Comparison of ENCODE assay signal across 8 cellular contexts in genomic region chr12:51172515-51173431, GRCh38. TPM values are rescaled to one million over a fixed set of nuclear protein-coding genes. Genes with fewer than 3 reads are reported as not detected.
A peak's percentile ranks its signal among the peaks of the same experiment; 100 is the strongest.
DNase-seq lines count a peak whose midpoint lies in the region; ATAC-seq, FAIRE-seq and TF ChIP-seq lines count a peak whose summit lies in the region.

TFCP2 (minus strand) TSS chr12:51173135; CDS start chr12:51172422, 713 bp downstream.

- H4K20me1 ChIP-seq in BLaER1 treated with 17β-estradiol and CSF1 and Interleukin-3, amounts not matched to agents 10 nM and 100 nM: no peaks in the 10 kb centered on the region
- H4K20me1 ChIP-seq in HepG2 (ENCODE audit: insufficient read depth, low read length): no peaks in the 10 kb centered on the region

- H3K27ac ChIP-seq in BLaER1 treated with 17β-estradiol and CSF1 and Interleukin-3, amounts not matched to agents 10 nM and 100 nM: peak within 1 kb of the TSS in 7 of 11 experiments; percentile 16 to 60 (median 46); a peak in 11 of 22 replicates
- H3K27ac ChIP-seq in HepG2 (ENCODE audit: extremely low read length, insufficient read depth, low read length): peak within 1 kb of the TSS; percentile 99

- DNase-seq in NCI-H82 (lab: John Stamatoyannopoulos, UW): peak; percentile 98
- DNase-seq in activated CD4-positive, alpha-beta T cell treated with anti-CD3 and anti-CD28 coated beads, Interleukin-2, amount 50 U/mL, for 48 hours: peak; percentile 92 to 94
- DNase-seq in dermis microvascular lymphatic vessel endothelial cell (ENCODE audit: low read depth in 2 of 2): peak; percentile 95 to 98
- peak; percentile 93 for DNase-seq in HepG2 (ENCODE audit: low spot score)
- peak; percentile 87 to 88 for DNase-seq in stimulated activated CD4-positive, alpha-beta T cell treated with anti-CD3 and anti-CD28 coated beads, Interleukin-2, amount 100 ng/mL, for 48 hours

- H3K9ac ChIP-seq in BLaER1 treated with 17β-estradiol and CSF1 and Interleukin-3, amounts not matched to agents 10 nM and 100 nM: peak within 1 kb of the TSS in 9 of 11 experiments; percentile 16 to 52 (median 40); a peak in 11 of 22 replicates
- H3K9ac ChIP-seq in HepG2 (ENCODE audit: insufficient read depth, low read depth, low read length): peak within 1 kb of the TSS; percentile 95

- TF ChIP-seq CTCF in HepG2 (CRISPR knock-in tag; IDR thresholded peaks at IDR 0.05): 0 out of 2 replicates have a peak, but pooled peaks have one; percentile 10

- CTCF ChIA-PET in HepG2 (lab: Yijun Ruan, JAX; ENCODE audit: low intra/inter-chr PET ratio, low total read pairs): no interaction called here

- intact Hi-C loops in HepG2 (cut with micrococcal nuclease; ENCODE audit: unreplicated experiment): loop anchor here (2.0 kb wide), 1 partner anchor 46 kb away; the partner anchor contains the start of gene POU6F1

- peaks cover 0 to 29% (median 3%) of the 10 kb centered on the region in 10 experiments; a peak in 8 of 20 replicates for H3K4me1 ChIP-seq in BLaER1 treated with 17β-estradiol and CSF1 and Interleukin-3, amounts not matched to agents 10 nM and 100 nM
- H3K4me1 ChIP-seq in HepG2 (ENCODE audit: insufficient read depth, low read length): peaks cover 26% of the 10 kb centered on the region

- ATAC-seq in GM19351 (IDR thresholded peaks at IDR 0.05; ENCODE audit: unreplicated experiment): peak; percentile 96
- peak; percentile 93 for ATAC-seq in HG03520 (IDR thresholded peaks at IDR 0.05; ENCODE audit: unreplicated experiment)
- ATAC-seq in HepG2: peak; percentile 92

- FAIRE-seq in HepG2 (lab: Jason Lieb, UNC): peak; percentile 50

- POLR2A ChIA-PET in HepG2 (lab: Yijun Ruan, JAX): interaction anchor here (0.6 to 2.2 kb wide), 7 partner anchors 11 to 858 kb away, joined by 3 to 13 read pairs (median 4); partner anchors contain the start of genes DAZAP2 and POU6F1

- TSS peak; percentile 95 for BruUV-seq in HepG2 (replicated peaks; lab: Mats Ljungman, UMichigan)

- WGBS in HepG2 (ENCODE audit: low lambda C conversion rate): 5% methylated on average over 40 of the region's 58 CpGs

- in situ Hi-C loops in HepG2 (cut with HindIII; ENCODE audit: extremely low pct_ligation_motif_present, low pct_unique_long_range_greater_than_20kb): no loop called here

- peak; percentile 68 to 87 for TF ChIP-seq POLR2A in HepG2 (IDR thresholded peaks at IDR 0.05; ENCODE audit: insufficient read depth in 1 of 2, low read depth in 2 of 2, low read length in 2 of 2)

- H3K27me3 ChIP-seq in BLaER1 treated with 17β-estradiol and CSF1 and Interleukin-3, amounts not matched to agents 10 nM and 100 nM: peaks cover 16 to 27% (median 25%) of the 10 kb centered on the region in 11 experiments
- no peaks in the 10 kb centered on the region for H3K27me3 ChIP-seq in HepG2 (ENCODE audit: control insufficient read depth in 1 of 2, insufficient read depth in 2 of 2, low read length in 2 of 2)

- no peaks in the 10 kb centered on the region for H3K36me3 ChIP-seq in BLaER1 treated with 17β-estradiol and CSF1 and Interleukin-3, amounts not matched to agents 10 nM and 100 nM
- H3K36me3 ChIP-seq in HepG2 (replicated peaks in 1 of 2; ENCODE audit: control insufficient read depth in 1 of 2, insufficient read depth in 2 of 2, low read length in 2 of 2): no peaks in the 10 kb centered on the region

- H3K9me3 ChIP-seq in BLaER1 treated with 17β-estradiol and CSF1 and Interleukin-3, amounts not matched to agents 10 nM and 100 nM (replicated peaks in 1 of 11): peaks cover 4 to 18% (median 16%) of the 10 kb centered on the region in 11 experiments; a peak in 20 of 22 replicates
- H3K9me3 ChIP-seq in HepG2 (ENCODE audit: low read length): no peaks in the 10 kb centered on the region

- peak within 1 kb of the TSS; percentile 85 for H2AFZ ChIP-seq in HepG2 (ENCODE audit: low read length)

- peak within 1 kb of the TSS; percentile 22 to 65 (median 51) for H3K4me3 ChIP-seq in BLaER1 treated with 17β-estradiol and CSF1 and Interleukin-3, amounts not matched to agents 10 nM and 100 nM
- H3K4me3 ChIP-seq in HepG2 (replicated peaks in 1 of 3; ENCODE audit: insufficient read depth in 1 of 3, low read depth in 2 of 3, low read length in 3 of 3): peak within 1 kb of the TSS; percentile 59 to 96 (median 94)

- H3K4me2 ChIP-seq in BLaER1 treated with 17β-estradiol and CSF1 and Interleukin-3, amounts not matched to agents 10 nM and 100 nM: peak within 1 kb of the TSS; percentile 33 to 82 (median 54); a peak in 21 of 22 replicates
- peak within 1 kb of the TSS; percentile 83 for H3K4me2 ChIP-seq in HepG2 (ENCODE audit: low read depth, low read length)

- no peak for TF ChIP-seq RAD21 in HepG2 (CRISPR knock-in tag; IDR thresholded peaks at IDR 0.05)

- TF ChIP-seq EP300 in HepG2 (IDR thresholded peaks at IDR 0.05; ENCODE audit: low read depth in 2 of 2, low read length in 2 of 2) (no peak), HepG2 (CRISPR knock-in tag; IDR thresholded peaks at IDR 0.05; ENCODE audit: borderline replicate concordance) (no peak)

- H3K79me2 ChIP-seq in HepG2 (ENCODE audit: insufficient read depth, low read length): peaks cover 32% of the 10 kb centered on the region

TF ChIP-seq in HepG2, 621 proteins besides CTCF, POLR2A, EP300 and RAD21 (continues in another document):
- TF ChIP-seq ZKSCAN5 (CRISPR knock-in tag; IDR thresholded peaks at IDR 0.05) (no peak), KDM2A (CRISPR knock-in tag; IDR thresholded peaks at IDR 0.05; ENCODE audit: borderline replicate concordance, low read depth) (peak; percentile 21)

RNA-seq across cellular contexts. Expression of gene TFCP2, which starts in this region (rescaled TPM):
- total RNA-seq in dermis microvascular lymphatic vessel endothelial cell: 9.2 and 13.9 TPM in 2 replicates
- total RNA-seq in HepG2 (2016; rRNA removed; fragmentation: Illumina TruSeq; extraction: Trizol): 10.0 and 17.4 TPM in 2 replicates
- total RNA-seq in HepG2 (2016; cell fraction: cytosol; rRNA removed; fragmentation: Illumina TruSeq; extraction: Trizol; ENCODE audit: low read depth): 3.0 and 4.3 TPM in 2 replicates
- total RNA-seq in HepG2 (2016; cell fraction: insoluble cytoplasmic fraction; rRNA removed; fragmentation: Illumina TruSeq; extraction: Trizol): 9.8 and 15.5 TPM in 2 replicates
- 5.3 and 5.4 TPM in 2 replicates for total RNA-seq in HepG2 (2016; cell fraction: membrane; rRNA removed; fragmentation: Illumina TruSeq; extraction: Trizol)
- 8.8 and 11.1 TPM in 2 replicates for total RNA-seq in HepG2 (2016; cell fraction: nucleus; rRNA removed; fragmentation: Illumina TruSeq; extraction: Trizol)
- polyA plus RNA-seq in HepG2 (2011; rRNA removed): 5.7 and 7.6 TPM in 2 replicates
- 3.4 and 5.0 TPM in 2 replicates for polyA plus RNA-seq in HepG2 (2011; cell fraction: cytosol; rRNA removed)
- 3.2 and 4.1 TPM in 2 replicates for polyA plus RNA-seq in HepG2 (2011; cell fraction: nucleus; rRNA removed)
- 9.7 and 12.0 TPM in 2 replicates for polyA plus RNA-seq in HepG2 (2012)
- 1.1 and 1.2 TPM in 2 replicates for polyA plus RNA-seq in HepG2 (2016; cell fraction: cytosol; fragmentation: Illumina TruSeq; extraction: Trizol; ENCODE audit: low read depth)
- 27.1 and 28.3 TPM in 2 replicates for polyA plus RNA-seq in HepG2 (2016; cell fraction: insoluble cytoplasmic fraction; fragmentation: Illumina TruSeq; extraction: Trizol; ENCODE audit: low read depth)
- polyA plus RNA-seq in HepG2 (2016; cell fraction: membrane; fragmentation: Illumina TruSeq; extraction: Trizol; ENCODE audit: low read depth): 5.2 and 5.6 TPM in 2 replicates
- 17.1 and 17.2 TPM in 2 replicates for polyA plus RNA-seq in HepG2 (2016; cell fraction: nucleus; fragmentation: Illumina TruSeq; extraction: Trizol; ENCODE audit: insufficient read depth, low read depth)
- polyA minus RNA-seq in HepG2 (2011; rRNA and poly(A)+ RNA removed; ENCODE audit: low replicate concordance): 3.8 and 10.5 TPM in 2 replicates
- 4.2 and 4.7 TPM in 2 replicates for polyA minus RNA-seq in HepG2 (2011; cell fraction: cytosol; rRNA and poly(A)+ RNA removed)
- 7.3 and 8.1 TPM in 2 replicates for polyA minus RNA-seq in HepG2 (2011; cell fraction: nucleus; rRNA and poly(A)+ RNA removed)

Comparison
In these comparisons a context has a peak if more than half of its experiments do, and no peak if none do; other contexts are left out.
1. Peak in every context shown above with its lines: DNase-seq, ATAC-seq, H3K4me3 ChIP-seq and H3K27ac ChIP-seq.